Comparison of ENCODE assay signal across 8 cellular contexts in genomic region chr6:47780510-47781356, GRCh38. TPM values are rescaled to one million over a fixed set of nuclear protein-coding genes. Genes with fewer than 3 reads are reported as not detected.
DNase-seq lines count a peak whose midpoint lies in the region; ATAC-seq and TF ChIP-seq lines count a peak whose summit lies in the region.

No MANE protein-coding gene starts in this region.

- H3K9me2 ChIP-seq in SU-DHL-6 (replicated peaks; ENCODE audit: insufficient read depth, low read length), result no peaks in the 10 kb centered on the region

- no peak overlapping the region for H3K9ac ChIP-seq in SU-DHL-6 (ENCODE audit: low read length)

- H3K4me2 ChIP-seq in SU-DHL-6 (ENCODE audit: low read depth, low read length, poor library complexity, severe bottlenecking), result no peak overlapping the region

- CTCF ChIA-PET in AG04450 (lab: Charles Lee), result interaction anchor here (0.6 to 4.6 kb wide), 24 partner anchors 8 to 1629 kb away, joined by 3 to 77 read pairs (median 4); no protein-coding TSS in a partner anchor

- H3K9me3 ChIP-seq in AG04450 (ENCODE audit: control insufficient read depth, insufficient read depth, low read length), result no peaks in the 10 kb centered on the region
- no peaks in the 10 kb centered on the region for H3K9me3 ChIP-seq in SU-DHL-6 (ENCODE audit: insufficient read depth, low read length)

- no peak overlapping the region for H3K27ac ChIP-seq in AG04450 (ENCODE audit: low read depth, low read length)
- no peak overlapping the region for H3K27ac ChIP-seq in SU-DHL-6 (ENCODE audit: low read depth, low read length)

- H4K20me1 ChIP-seq in SU-DHL-6 (ENCODE audit: low read depth, low read length), result no peaks in the 10 kb centered on the region

- DNase-seq in AG04450 (ENCODE audit: low read depth, low spot score) (peak; percentile 38), NCI-H1092 treated with DMSO at 0.1 percent for 48 hours (lab: John Stamatoyannopoulos, UW) (peak; percentile 52), cardiac fibroblast (ENCODE audit: low read depth in 2 of 2) (peak; percentile 82 to 83), kidney glomerular epithelial cell (lab: John Stamatoyannopoulos, UW) (peak; percentile 67)
- DNase-seq in stimulated activated CD4-positive, alpha-beta T cell treated with anti-CD3 and anti-CD28 coated beads, TNF-alpha, amount 100 ng/mL, for 24 hours (ENCODE audit: low read depth in 3 of 3), result peak in 2 of 3 experiments; percentile 3 to 8

- no peaks in the 10 kb centered on the region for H3K79me2 ChIP-seq in SU-DHL-6 (ENCODE audit: insufficient read depth, low read length)

- H3F3A ChIP-seq in SU-DHL-6 (ENCODE audit: insufficient read depth), result no peaks in the 10 kb centered on the region

- TF ChIP-seq CTCF in AG04450 (IDR thresholded peaks at IDR 0.05; ENCODE audit: low read depth, low read length) (peak; percentile 80), SU-DHL-6 (IDR thresholded peaks at IDR 0.05; ENCODE audit: insufficient read depth, low read length, poor library complexity, severe bottlenecking) (peak; percentile 78), cardiac fibroblast (IDR thresholded peaks at IDR 0.05; ENCODE audit: low read depth, low read length) (peak; percentile 66)

- H3K36me3 ChIP-seq in SU-DHL-6 (ENCODE audit: low read length), result no peaks in the 10 kb centered on the region

- POLR2A ChIA-PET in AG04450 (lab: Yijun Ruan, JAX), result interaction anchor here (1.1 kb wide), 1 partner anchor 149 kb away, joined by 4 read pairs; no protein-coding TSS in a partner anchor

- H2AFZ ChIP-seq in SU-DHL-6 (ENCODE audit: low read depth, low read length, severe bottlenecking), result no peak overlapping the region

- H3K4me3 ChIP-seq in AG04450 (ENCODE audit: low read depth, low read length), result no peak overlapping the region
- H3K4me3 ChIP-seq in SU-DHL-6 (ENCODE audit: insufficient read depth, low read length, poor library complexity, severe bottlenecking), result no peak overlapping the region
- no peak overlapping the region for H3K4me3 ChIP-seq in cardiac fibroblast (replicated peaks in 1 of 2; ENCODE audit: low read depth in 2 of 2, low read length in 2 of 2)

- H3K27me3 ChIP-seq in AG04450 (ENCODE audit: control insufficient read depth, insufficient read depth, low read length), result peaks cover 1% of the 10 kb centered on the region
- H3K27me3 ChIP-seq in SU-DHL-6 (ENCODE audit: low read length), result no peaks in the 10 kb centered on the region

- ATAC-seq in GM18498 (IDR thresholded peaks at IDR 0.05; ENCODE audit: unreplicated experiment) (peak; percentile 90), HG02798 (IDR thresholded peaks at IDR 0.05; ENCODE audit: poor library complexity, unreplicated experiment) (peak; percentile 87)

RNA-seq across cellular contexts. Expression of gene OPN5, which starts 1.1 kb away (rescaled TPM):
- polyA plus RNA-seq in AG04450 (2011; rRNA removed), result not detected in 2 replicates
- polyA minus RNA-seq in AG04450 (2011; rRNA and poly(A)+ RNA removed), result not detected in 2 replicates

Comparison
In these comparisons a context has a peak if more than half of its experiments do, and no peak if none do; other contexts are left out.
1. DNase-seq: peak in every context shown above with its lines; median percentile 82 in cardiac fibroblast; 67 in kidney glomerular epithelial cell; 52 in NCI-H1092 treated with DMSO at 0.1 percent for 48 hours; 38 in AG04450; 6 in stimulated activated CD4-positive, alpha-beta T cell treated with anti-CD3 and anti-CD28 coated beads, TNF-alpha, amount 100 ng/mL, for 24 hours.